In the genomic region with DNA sequence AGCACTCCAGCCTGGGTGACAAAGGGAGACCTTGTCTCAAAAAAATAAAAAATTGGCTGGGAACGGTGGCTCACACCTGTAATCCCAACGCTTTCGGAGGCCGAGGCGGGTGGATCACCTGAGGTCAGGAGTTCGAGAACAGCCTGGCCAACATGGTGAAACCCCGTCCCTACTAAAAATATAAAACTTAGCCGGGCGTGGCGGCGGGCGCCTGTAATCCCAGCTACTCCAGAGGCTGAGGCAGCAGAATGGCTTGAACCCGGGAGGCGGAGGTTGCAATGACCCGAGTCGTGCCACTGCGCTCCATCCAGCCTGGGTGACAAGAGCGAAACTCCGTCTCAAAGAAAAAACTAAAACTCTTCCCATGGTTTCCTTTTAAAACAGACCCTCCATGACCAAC, we compare ENCODE assay signal across 9 cellular contexts. TPM values are rescaled to one million over a fixed set of nuclear protein-coding genes. Genes with fewer than 3 reads are reported as not detected.
DNase-seq lines count a peak whose midpoint lies in the region; ATAC-seq and TF ChIP-seq lines count a peak whose summit lies in the region.
"Not testable (repeated sequence)": the region's sequence is repeated elsewhere in the genome, so short reads cannot be mapped to it uniquely, and the experiment has no call there.
"Had no signal": no experiment of that assay in that cellular context is flagged by ENCODE, and none has a peak within 500 bp of the region (broad histone marks: within the 10 kb centered on the region; RNA-seq: fewer than 3 reads in every experiment).

No MANE protein-coding gene starts in this region.

- not testable (repeated sequence) for ATAC-seq in gastrocnemius medialis; upper lobe of left lung (ENCODE audit: low FRiP score in 2 of 2)

- POLR2A ChIA-PET in RWPE1 (lab: Yijun Ruan, JAX; ENCODE audit: low non-redundant PET) = not testable (repeated sequence)

- not testable (repeated sequence) for DNase-seq in GM12864 (ENCODE audit: low read depth); RWPE1 (ENCODE audit: low spot score); activated naive CD4-positive, alpha-beta T cell treated with anti-CD3 and anti-CD28 coated beads, Interleukin-2, amount 10 ng/mL, durations not matched to agents 7 days and 5 days; dorsolateral prefrontal cortex; left ventricle myocardium inferior; gastrocnemius medialis
- peak in 1 of 2 donors; percentile 59 for DNase-seq in upper lobe of left lung

- not testable (repeated sequence) for TF ChIP-seq EP300 in upper lobe of left lung (IDR thresholded peaks at IDR 0.05)

- H3K4me3 Mint-ChIP-seq in activated naive CD4-positive, alpha-beta T cell treated with anti-CD3 and anti-CD28 coated beads, Interleukin-2, amount 10 ng/mL, durations not matched to agents 7 days and 5 days = peak overlapping the region; percentile 46

- H3K27ac Mint-ChIP-seq in activated naive CD4-positive, alpha-beta T cell treated with anti-CD3 and anti-CD28 coated beads, Interleukin-2, amount 10 ng/mL, durations not matched to agents 7 days and 5 days = not testable (repeated sequence)

- CTCF ChIA-PET in RWPE1 (lab: Yijun Ruan, JAX) = interaction anchor here (0.9 kb wide), 1 partner anchor 9 kb away, joined by 3 read pairs; no protein-coding TSS in a partner anchor
- CTCF ChIA-PET in activated naive CD4-positive, alpha-beta T cell treated with anti-CD3 and anti-CD28 coated beads, Interleukin-2, amount 10 ng/mL, durations not matched to agents 7 days and 5 days (lab: Charles Lee) = interaction anchor here (1.4 to 2.6 kb wide), 2 partner anchors 13 to 155 kb away, joined by 4 to 13 read pairs; no protein-coding TSS in a partner anchor

- H3K4me3 ChIP-seq in GM12864 (ENCODE audit: low read depth, low read length) = peak overlapping the region; percentile 59; the same call in 1 of the 2 replicates
- peak overlapping the region; percentile 66 to 98 (median 84) for H3K4me3 ChIP-seq in dorsolateral prefrontal cortex
- H3K4me3 ChIP-seq in left ventricle myocardium inferior = peak overlapping the region; percentile 91
- H3K4me3 ChIP-seq in muscle layer of colon (ENCODE audit: low read depth in 1 of 2, low read length in 2 of 2) = peak overlapping the region; percentile 85 to 86
- H3K4me3 ChIP-seq in gastrocnemius medialis = peak overlapping the region; percentile 59 to 87 (median 78)
- H3K4me3 ChIP-seq in upper lobe of left lung = peak overlapping the region; percentile 73 to 94 (median 79)

- H3K4me1 ChIP-seq in left ventricle myocardium inferior (peaks cover 36% of the 10 kb centered on the region), gastrocnemius medialis (peaks cover 12 to 20% of the 10 kb centered on the region in 2 donors), upper lobe of left lung (peaks cover 21 to 29% (median 23%) of the 10 kb centered on the region in 4 donors)
- H3K4me1 ChIP-seq in muscle layer of colon (ENCODE audit: insufficient read depth, low read length) = not testable (repeated sequence)

- in situ Hi-C loops in gastrocnemius medialis (cut with MboI; ENCODE audit: low sequenced_read_pairs in 4 of 4) = loop anchor here in 1 of 4 donors (10.0 kb wide), 1 partner anchor 151 kb away; no protein-coding TSS in a partner anchor

- intact Hi-C loops in dorsolateral prefrontal cortex (cut with DNase I); left ventricle myocardium inferior (cut with micrococcal nuclease): not testable (repeated sequence)
- intact Hi-C loops in gastrocnemius medialis (cut with DNase I; ENCODE audit: low total_unique reads) = loop anchor here (5.0 kb wide), 1 partner anchor 138 kb away; a partner anchor contains a TSS

- H3K27me3 Mint-ChIP-seq in activated naive CD4-positive, alpha-beta T cell treated with anti-CD3 and anti-CD28 coated beads, Interleukin-2, amount 10 ng/mL, durations not matched to agents 7 days and 5 days = peaks cover 80% of the 10 kb centered on the region

- H3K27me3 ChIP-seq in dorsolateral prefrontal cortex; left ventricle myocardium inferior (ENCODE audit: low read depth); muscle layer of colon (ENCODE audit: control insufficient read depth in 1 of 2, insufficient read depth in 2 of 2, low read length in 2 of 2); gastrocnemius medialis; upper lobe of left lung: not testable (repeated sequence)

- not testable (repeated sequence) for H3K36me3 Mint-ChIP-seq in activated naive CD4-positive, alpha-beta T cell treated with anti-CD3 and anti-CD28 coated beads, Interleukin-2, amount 10 ng/mL, durations not matched to agents 7 days and 5 days

- H3K4me1 Mint-ChIP-seq in activated naive CD4-positive, alpha-beta T cell treated with anti-CD3 and anti-CD28 coated beads, Interleukin-2, amount 10 ng/mL, durations not matched to agents 7 days and 5 days = peaks cover 11% of the 10 kb centered on the region

- peak overlapping the region; percentile 90 for H3K9ac ChIP-seq in muscle layer of colon (ENCODE audit: low read length)

- TF ChIP-seq CTCF in GM12864 (IDR thresholded peaks at IDR 0.05; ENCODE audit: low read depth, low read length, missing control alignments); RWPE1 (conservative IDR thresholded peaks at IDR 0.05; ENCODE audit: low read depth); dorsolateral prefrontal cortex (IDR thresholded peaks at IDR 0.05 in 54 of 56, conservative IDR thresholded peaks at IDR 0.05 in 2 of 56; ENCODE audit: low read depth in 1 of 56, partially characterized antibody in 56 of 56); left ventricle myocardium inferior (IDR thresholded peaks at IDR 0.05; ENCODE audit: borderline replicate concordance); gastrocnemius medialis (IDR thresholded peaks at IDR 0.05 in 4 of 5, conservative IDR thresholded peaks at IDR 0.05 in 1 of 5); upper lobe of left lung (IDR thresholded peaks at IDR 0.05): not testable (repeated sequence)

- H3K27ac ChIP-seq in RWPE1 = peak overlapping the region; percentile 50
- H3K27ac ChIP-seq in dorsolateral prefrontal cortex = peak overlapping the region in 40 of 59 donors; percentile 5 to 88 (median 71)
- peak overlapping the region; percentile 84 for H3K27ac ChIP-seq in left ventricle myocardium inferior (replicated peaks)
- H3K27ac ChIP-seq in muscle layer of colon (ENCODE audit: low read depth, low read length) = peak overlapping the region; percentile 68
- H3K27ac ChIP-seq in gastrocnemius medialis = peak overlapping the region; percentile 75 to 82 (median 76)
- peak overlapping the region; percentile 84 to 97 (median 89) for H3K27ac ChIP-seq in upper lobe of left lung

- not testable (repeated sequence) for TF ChIP-seq POLR2A in gastrocnemius medialis (IDR thresholded peaks at IDR 0.05); upper lobe of left lung (IDR thresholded peaks at IDR 0.05)

- H3K36me3 ChIP-seq in left ventricle myocardium inferior; muscle layer of colon (ENCODE audit: insufficient read depth, low read length); gastrocnemius medialis; upper lobe of left lung: not testable (repeated sequence)

- H3K9me3 Mint-ChIP-seq in activated naive CD4-positive, alpha-beta T cell treated with anti-CD3 and anti-CD28 coated beads, Interleukin-2, amount 10 ng/mL, durations not matched to agents 7 days and 5 days = not testable (repeated sequence)

- WGBS in upper lobe of left lung, 2 donors = 83 to 91% methylated on average over 19 of the region's 19 CpGs

- H3K9me3 ChIP-seq in left ventricle myocardium inferior (replicated peaks); muscle layer of colon (ENCODE audit: low read length); gastrocnemius medialis; upper lobe of left lung: not testable (repeated sequence)

RNA-seq across cellular contexts. Expression of a gene that starts 0.9 kb away (rescaled TPM):
- total RNA-seq in dorsolateral prefrontal cortex = 10 to 100 TPM in 81 of 120 experiments, 1 to 10 TPM in 39; 5.3 to 22.6 (median 11.7) TPM
- total RNA-seq in left ventricle myocardium inferior = 2.9 TPM
- 10 to 100 TPM in 1 of 4 donors, 1 to 10 TPM in 3; 4.4 to 11.0 (median 8.9) TPM for total RNA-seq in gastrocnemius medialis
- 10 to 100 TPM; 14.7 to 49.2 (median 21.4) TPM for total RNA-seq in upper lobe of left lung

RNA-seq across cellular contexts. Expression of a gene that starts 15.5 kb away (rescaled TPM):
- total RNA-seq in dorsolateral prefrontal cortex = 10 to 100 TPM in 24 of 120 experiments, 1 to 10 TPM in 89, under 1 TPM in 7; 0.58 to 24.5 (median 6.2) TPM
- 0.99 TPM for total RNA-seq in left ventricle myocardium inferior
- 1 to 10 TPM in 2 of 4 donors, not detected in 2; 2.3 to 4.1 TPM for total RNA-seq in gastrocnemius medialis
- total RNA-seq in upper lobe of left lung = 1 to 10 TPM in 5 of 6 donors, under 1 TPM in 1; 0.78 to 5.0 (median 1.6) TPM
- total RNA-seq: CD4-positive, alpha-beta T cell had no signal

RNA-seq across cellular contexts. Expression of a gene that starts 22.1 kb away (rescaled TPM):
- total RNA-seq in dorsolateral prefrontal cortex (100 to 1,000 TPM in 32 of 120 experiments, 10 to 100 TPM in 88; 25.3 to 256 (median 73.1) TPM), left ventricle myocardium inferior (15.5 TPM), gastrocnemius medialis (10 to 100 TPM in 2 of 4 donors, 1 to 10 TPM in 2; 2.2 to 31.9 (median 7.1) TPM), upper lobe of left lung (100 to 1,000 TPM in 4 of 6 donors, 10 to 100 TPM in 2; 40.0 to 167 (median 112) TPM)
- total RNA-seq: CD4-positive, alpha-beta T cell had no signal
